ENCODE assay signal across 1 cellular context in the genomic region with DNA sequence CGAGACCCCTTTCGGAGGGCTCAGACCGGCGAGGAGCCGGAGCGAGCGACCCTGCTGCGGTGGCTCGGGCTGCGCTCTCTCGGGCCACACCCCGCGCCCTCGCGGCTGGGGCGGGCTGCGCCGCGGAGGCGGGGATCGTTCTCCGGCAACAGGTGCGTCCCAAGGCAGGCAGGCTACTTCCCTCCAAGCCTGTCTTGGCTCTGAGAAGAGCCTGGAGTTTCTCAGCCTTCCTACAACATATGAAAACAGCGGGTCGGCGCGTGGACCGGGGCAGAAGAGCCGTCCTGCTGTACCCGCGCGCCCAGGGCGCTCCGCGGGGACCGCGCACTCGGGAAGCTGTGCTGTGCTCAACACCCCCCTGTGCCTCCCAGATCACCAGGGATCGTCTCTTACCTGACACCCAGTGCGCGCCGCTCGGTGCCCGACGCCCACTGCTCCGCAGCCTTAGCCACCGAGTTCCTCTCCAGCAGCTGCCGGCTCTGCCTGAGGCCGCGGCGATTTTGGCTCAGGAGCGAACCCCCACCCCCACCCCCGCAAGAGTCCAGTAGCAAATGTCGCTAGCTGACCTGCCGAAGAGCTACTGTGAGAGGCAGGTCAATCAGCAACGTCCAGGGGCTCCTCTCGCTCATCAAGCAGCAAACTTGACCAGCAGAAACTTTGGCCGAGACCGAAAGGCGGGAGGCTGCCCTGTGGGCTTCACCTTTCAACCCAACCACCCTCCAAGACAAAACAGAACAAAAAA.
TF ChIP-seq lines count a peak whose summit lies in the region.

No MANE protein-coding gene starts in this region.

TF ChIP-seq in GM23338, 12 proteins besides CTCF, POLR2A, EP300 and RAD21 (continued from another document):
- TF ChIP-seq ZNF462 (CRISPR knock-in tag; IDR thresholded peaks at IDR 0.05): no peak
- TF ChIP-seq ZNF114 (CRISPR knock-in tag; IDR thresholded peaks at IDR 0.05): no peak
- no peak for TF ChIP-seq JUNB (IDR thresholded peaks at IDR 0.05; ENCODE audit: unreplicated experiment)
- peak; percentile 71 for TF ChIP-seq EZH2phosphoT487 (IDR thresholded peaks at IDR 0.05; ENCODE audit: unreplicated experiment)
- no peak for TF ChIP-seq REST (IDR thresholded peaks at IDR 0.05; ENCODE audit: unreplicated experiment)
- TF ChIP-seq NANOG (IDR thresholded peaks at IDR 0.05; ENCODE audit: borderline replicate concordance): no peak
- TF ChIP-seq CREB1 (CRISPR knock-in tag; IDR thresholded peaks at IDR 0.05; ENCODE audit: low read depth): no peak
- no peak for TF ChIP-seq ETS1 (IDR thresholded peaks at IDR 0.05)
- TF ChIP-seq ZNF331 (CRISPR knock-in tag; IDR thresholded peaks at IDR 0.05; ENCODE audit: low read depth): no peak
- TF ChIP-seq STAT1 (IDR thresholded peaks at IDR 0.05; ENCODE audit: unreplicated experiment): no peak
- peak; percentile 90 for TF ChIP-seq EZH2 (IDR thresholded peaks at IDR 0.05; ENCODE audit: low read depth, unreplicated experiment)
TF ChIP-seq in GM23338: peak in this region for 2.
